ENCODE assay signal across 13 cellular contexts in the genomic region with DNA sequence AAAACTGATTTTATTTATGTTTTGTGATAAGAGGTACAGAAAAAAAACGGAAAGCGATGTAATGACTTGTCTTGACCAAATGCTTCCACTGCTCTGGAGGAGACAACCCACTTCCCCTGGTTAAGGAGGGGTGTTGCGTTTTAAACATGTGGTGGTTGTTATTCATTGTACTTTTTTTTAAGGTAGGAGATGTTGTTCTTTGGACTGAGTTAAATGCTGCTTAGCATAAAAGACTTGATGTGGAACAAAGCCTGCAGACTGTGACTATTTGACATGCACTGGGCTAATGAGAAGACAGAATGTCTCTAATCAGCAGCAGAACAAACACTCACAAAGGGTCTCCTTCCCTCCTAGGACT.
A peak's percentile ranks its signal among the peaks of the same experiment; 100 is the strongest.
DNase-seq lines count a peak whose midpoint lies in the region; ATAC-seq and TF ChIP-seq lines count a peak whose summit lies in the region.
"Had no signal": no experiment of that assay in that cellular context is flagged by ENCODE, and none has a peak within 500 bp of the region (broad histone marks: within the 10 kb centered on the region; RNA-seq: fewer than 3 reads in every experiment).

No MANE protein-coding gene starts in this region.

- no peaks in the 10 kb centered on the region for H4K20me1 ChIP-seq in BLaER1 treated with 17β-estradiol and CSF1 and Interleukin-3, amounts not matched to agents 10 nM and 100 nM

- H3K9ac ChIP-seq in BLaER1 treated with 17β-estradiol and CSF1 and Interleukin-3, amounts not matched to agents 10 nM and 100 nM: no peak overlapping the region

- H3K4me1 ChIP-seq in BLaER1 treated with 17β-estradiol and CSF1 and Interleukin-3, amounts not matched to agents 10 nM and 100 nM: peaks cover 5 to 20% (median 17%) of the 10 kb centered on the region in 10 experiments; a peak in 18 of 20 replicates
- H3K4me1 ChIP-seq in heart right ventricle: no peaks in the 10 kb centered on the region
- H3K4me1 ChIP-seq: lower lobe of right lung had no signal

- DNase-seq in KG1 (lab: John Stamatoyannopoulos, UW): no peak
- no peak for DNase-seq in NAMALWA (ENCODE audit: low spot score)
- no peak for DNase-seq in NCI-H1092 treated with DMSO at 0.1 percent for 48 hours (lab: John Stamatoyannopoulos, UW)
- DNase-seq in heart right ventricle: no peak
- DNase-seq: activated CD4-positive, alpha-beta T cell treated with anti-CD3 and anti-CD28 coated beads, Interleukin-2, amount 10 ng/mL, durations not matched to agents 24 days and 14 days; aorta; lower lobe of right lung had no signal

- no peaks in the 10 kb centered on the region for H3K9me3 ChIP-seq in BLaER1 treated with 17β-estradiol and CSF1 and Interleukin-3, amounts not matched to agents 10 nM and 100 nM (replicated peaks in 1 of 11)
- no peaks in the 10 kb centered on the region for H3K9me3 ChIP-seq in heart right ventricle
- H3K9me3 ChIP-seq: lower lobe of right lung, Peyer's patch had no signal

- H3K36me3 ChIP-seq in BLaER1 treated with 17β-estradiol and CSF1 and Interleukin-3, amounts not matched to agents 10 nM and 100 nM: peaks cover 0 to 20% (median 10%) of the 10 kb centered on the region in 11 experiments; a peak in 11 of 22 replicates
- H3K36me3 ChIP-seq in heart right ventricle: peaks cover 0 to 41% (median 4%) of the 10 kb centered on the region in 9 donors
- H3K36me3 ChIP-seq: lower lobe of right lung, Peyer's patch had no signal

- H3K36me3 Mint-ChIP-seq in IgD-negative memory B cell: peaks cover 2% of the 10 kb centered on the region

- ATAC-seq in GM19351 (IDR thresholded peaks at IDR 0.05; ENCODE audit: unreplicated experiment) (peak; percentile 47), HG02870 (IDR thresholded peaks at IDR 0.05; ENCODE audit: unreplicated experiment) (peak; percentile 22), heart right ventricle (no peak)
- ATAC-seq: lower lobe of right lung, sciatic nerve had no signal

- no peaks in the 10 kb centered on the region for H3K27me3 Mint-ChIP-seq in IgD-negative memory B cell
- H3K27me3 Mint-ChIP-seq: activated CD4-positive, alpha-beta T cell treated with anti-CD3 and anti-CD28 coated beads, Interleukin-2, amount 10 ng/mL, durations not matched to agents 24 days and 14 days had no signal

- H3K4me3 Mint-ChIP-seq in IgD-negative memory B cell: peak overlapping the region; percentile 74 to 91 (median 82)
- H3K4me3 Mint-ChIP-seq: activated CD4-positive, alpha-beta T cell treated with anti-CD3 and anti-CD28 coated beads, Interleukin-2, amount 10 ng/mL, durations not matched to agents 24 days and 14 days had no signal

- H3K27ac Mint-ChIP-seq in IgD-negative memory B cell: peak overlapping the region; percentile 94 to 96 (median 94)
- H3K27ac Mint-ChIP-seq: activated CD4-positive, alpha-beta T cell treated with anti-CD3 and anti-CD28 coated beads, Interleukin-2, amount 10 ng/mL, durations not matched to agents 24 days and 14 days had no signal

- H3K9me3 Mint-ChIP-seq in IgD-negative memory B cell: no peaks in the 10 kb centered on the region
- H3K9me3 Mint-ChIP-seq: activated CD4-positive, alpha-beta T cell treated with anti-CD3 and anti-CD28 coated beads, Interleukin-2, amount 10 ng/mL, durations not matched to agents 24 days and 14 days had no signal

- TF ChIP-seq CTCF in heart right ventricle (IDR thresholded peaks at IDR 0.05): no peak

- WGBS in heart right ventricle, 2 donors: 87 to 89% methylated on average over 3 of the region's 3 CpGs

- H3K27ac ChIP-seq in BLaER1 treated with 17β-estradiol and CSF1 and Interleukin-3, amounts not matched to agents 10 nM and 100 nM: no peak overlapping the region
- H3K27ac ChIP-seq in heart right ventricle: no peak overlapping the region
- H3K27ac ChIP-seq: lower lobe of right lung had no signal

- H3K27me3 ChIP-seq in BLaER1 treated with 17β-estradiol and CSF1 and Interleukin-3, amounts not matched to agents 10 nM and 100 nM: no peaks in the 10 kb centered on the region
- no peaks in the 10 kb centered on the region for H3K27me3 ChIP-seq in heart right ventricle
- H3K27me3 ChIP-seq: Peyer's patch had no signal

- peaks cover 46 to 61% (median 60%) of the 10 kb centered on the region in 3 donors for H3K4me1 Mint-ChIP-seq in IgD-negative memory B cell

- intact Hi-C loops in heart right ventricle (cut with DNase I): no loop called here

- peak overlapping the region in 8 of 11 experiments; percentile 17 to 52 (median 30); a peak in 11 of 22 replicates for H3K4me2 ChIP-seq in BLaER1 treated with 17β-estradiol and CSF1 and Interleukin-3, amounts not matched to agents 10 nM and 100 nM

- no peak overlapping the region for H3K4me3 ChIP-seq in BLaER1 treated with 17β-estradiol and CSF1 and Interleukin-3, amounts not matched to agents 10 nM and 100 nM
- H3K4me3 ChIP-seq in heart right ventricle: no peak overlapping the region
- H3K4me3 ChIP-seq: lower lobe of right lung had no signal

Comparison
In these comparisons a context has a peak if more than half of its experiments do, and no peak if none do; other contexts are left out.
1. ATAC-seq: peak in GM19351 (single experiment) and HG02870 (single experiment); none in heart right ventricle (0 of 8).